Comparison of ENCODE assay signal across 20 cellular contexts in genomic region chr11:129723964-129724291, GRCh38.
DNase-seq lines count a peak whose midpoint lies in the region; ATAC-seq, FAIRE-seq and TF ChIP-seq lines count a peak whose summit lies in the region.
"Had no signal": no experiment of that assay in that cellular context is flagged by ENCODE, and none has a peak within 500 bp of the region (broad histone marks: within the 10 kb centered on the region; RNA-seq: fewer than 3 reads in every experiment).

No MANE protein-coding gene starts in this region.

- peaks cover 0 to 2% of the 10 kb centered on the region in 2 donors for H3K4me1 ChIP-seq in kidney (ENCODE audit: control insufficient read depth in 1 of 2, insufficient read depth in 1 of 2, low read depth in 1 of 2, low read length in 2 of 2)
- H3K4me1 ChIP-seq: A549; BLaER1 treated with 17β-estradiol and CSF1 and Interleukin-3, amounts not matched to agents 10 nM and 100 nM had no signal

- H3K9ac ChIP-seq in kidney (ENCODE audit: low read length in 2 of 2), result no peak overlapping the region
- H3K9ac ChIP-seq: BLaER1 treated with 17β-estradiol and CSF1 and Interleukin-3, amounts not matched to agents 10 nM and 100 nM; KMS-11 had no signal

- H3K9me3 ChIP-seq in kidney (ENCODE audit: control insufficient read depth in 1 of 2, low read length in 2 of 2), result no peaks in the 10 kb centered on the region
- H3K9me3 ChIP-seq: A549; BLaER1 treated with 17β-estradiol and CSF1 and Interleukin-3, amounts not matched to agents 10 nM and 100 nM had no signal

- ATAC-seq in HG02973 (IDR thresholded peaks at IDR 0.05; ENCODE audit: unreplicated experiment), result no peak
- ATAC-seq: A549; CD8-positive, alpha-beta T cell; GM12878 had no signal

- no peak overlapping the region for H3K27ac ChIP-seq in kidney (ENCODE audit: low read depth in 2 of 2, low read length in 2 of 2)
- H3K27ac ChIP-seq: A549; BLaER1 treated with 17β-estradiol and CSF1 and Interleukin-3, amounts not matched to agents 10 nM and 100 nM; KMS-11 had no signal

- no peaks in the 10 kb centered on the region for H3K36me3 ChIP-seq in kidney (ENCODE audit: control insufficient read depth in 1 of 2, insufficient read depth in 2 of 2, low read length in 2 of 2)
- H3K36me3 ChIP-seq: BLaER1 treated with 17β-estradiol and CSF1 and Interleukin-3, amounts not matched to agents 10 nM and 100 nM had no signal

- no peak for TF ChIP-seq CTCF in kidney (IDR thresholded peaks at IDR 0.05; ENCODE audit: borderline replicate concordance, extremely low read depth, insufficient read depth)

- DNase-seq in NCI-H1694 treated with DMSO at 0.1 percent for 48 hours (lab: John Stamatoyannopoulos, UW) (peak; percentile 8), NCI-H1694 (lab: John Stamatoyannopoulos, UW) (no peak), DMS 273 (lab: John Stamatoyannopoulos, UW; ENCODE audit: unreplicated experiment) (peak; percentile 83), NCI-H524 (lab: John Stamatoyannopoulos, UW) (peak; percentile 91 to 95), kidney (peak; percentile 58), NCI-H146 treated with DMSO at 0.1 percent for 48 hours (lab: John Stamatoyannopoulos, UW; ENCODE audit: unreplicated experiment) (no peak)
- DNase-seq: CD8-positive, alpha-beta T cell; GF-D8; H7; MV-4-11; NCI-H146; NCI-H2107; NCI-H446; NCI-H82; SW 1271 had no signal

- no peak overlapping the region for H3K4me3 ChIP-seq in kidney (ENCODE audit: low read length in 2 of 2)
- H3K4me3 ChIP-seq: A549; BLaER1 treated with 17β-estradiol and CSF1 and Interleukin-3, amounts not matched to agents 10 nM and 100 nM; GM12878 had no signal

- intact Hi-C loops in kidney (cut with DNase I), result no loop called here

- FAIRE-seq in kidney (lab: Jason Lieb, UNC), result no peak
- FAIRE-seq: A549, GM12878 had no signal

Comparison
In these comparisons a context has a peak if more than half of its experiments do, and no peak if none do; other contexts are left out.
1. DNase-seq: peak in NCI-H1694 treated with DMSO at 0.1 percent for 48 hours (single experiment), DMS 273 (single experiment), NCI-H524 (2 of 2) and kidney (single experiment); none in NCI-H1694 (single experiment) and NCI-H146 treated with DMSO at 0.1 percent for 48 hours (single experiment).